Comparison of ENCODE assay signal across 8 cellular contexts in genomic region chr14:73786942-73787759, GRCh38.
DNase-seq lines count a peak whose midpoint lies in the region; ATAC-seq and TF ChIP-seq lines count a peak whose summit lies in the region.

No MANE protein-coding gene starts in this region.

- H3K4me3 ChIP-seq in BE2C (ENCODE audit: low read depth, low read length) = peak overlapping the region; percentile 82
- H3K4me3 ChIP-seq in epithelial cell of proximal tubule (ENCODE audit: low read depth, low read length) = peak overlapping the region; percentile 82
- H3K4me3 ChIP-seq in mucosa of stomach (ENCODE audit: low read length) = peak overlapping the region; percentile 45
- H3K4me3 ChIP-seq in subcutaneous abdominal adipose tissue (ENCODE audit: low read depth in 1 of 5, low read length in 5 of 5) = peak overlapping the region; percentile 75 to 85 (median 81)

- ATAC-seq in GM19351 (IDR thresholded peaks at IDR 0.05; ENCODE audit: unreplicated experiment) = peak; percentile 35

- H3K27ac ChIP-seq in subcutaneous abdominal adipose tissue (ENCODE audit: low read depth, low read length) = peak overlapping the region; percentile 97

- H3K9me3 ChIP-seq in BE2C (no peaks in the 10 kb centered on the region), mucosa of stomach (ENCODE audit: control insufficient read depth, low read length) (no peaks in the 10 kb centered on the region), subcutaneous abdominal adipose tissue (ENCODE audit: control insufficient read depth in 5 of 5, low read length in 5 of 5) (no peaks in the 10 kb centered on the region)

- no peaks in the 10 kb centered on the region for H3K27me3 ChIP-seq in BE2C
- H3K27me3 ChIP-seq in mucosa of stomach (ENCODE audit: control insufficient read depth, insufficient read depth, low read length) = no peaks in the 10 kb centered on the region
- H3K27me3 ChIP-seq in subcutaneous abdominal adipose tissue (ENCODE audit: control insufficient read depth in 5 of 5, insufficient read depth in 4 of 5, low read length in 5 of 5) = no peaks in the 10 kb centered on the region

- peak; percentile 64 for DNase-seq in BE2C
- peak; percentile 47 for DNase-seq in M059J (ENCODE audit: low read depth)
- DNase-seq in activated CD8-positive, alpha-beta memory T cell treated with anti-CD3 and anti-CD28 coated beads, Interleukin-2, amount 50 U/mL, for 4 hours = peak; percentile 53
- no peak for DNase-seq in epithelial cell of proximal tubule (ENCODE audit: low read depth)
- DNase-seq in H4 (ENCODE audit: low spot score) = no peak

- H3K9ac ChIP-seq in mucosa of stomach (ENCODE audit: low read length) (peak overlapping the region; percentile 87), subcutaneous abdominal adipose tissue (ENCODE audit: low read length in 5 of 5) (peak overlapping the region; percentile 71 to 95 (median 86))

- no peak for TF ChIP-seq CTCF in BE2C (IDR thresholded peaks at IDR 0.05; ENCODE audit: low read depth, low read length)
- no peak for TF ChIP-seq CTCF in epithelial cell of proximal tubule (conservative IDR thresholded peaks at IDR 0.05; ENCODE audit: low read depth, low read length)

- H3K4me1 ChIP-seq in BE2C (peaks cover 7% of the 10 kb centered on the region; the same call in 1 of the 2 replicates), mucosa of stomach (ENCODE audit: control insufficient read depth, insufficient read depth, low read length) (peaks cover 53% of the 10 kb centered on the region), subcutaneous abdominal adipose tissue (ENCODE audit: control insufficient read depth in 5 of 5, insufficient read depth in 5 of 5, low read length in 5 of 5) (peaks cover 26 to 80% (median 77%) of the 10 kb centered on the region in 5 donors)

- H3K36me3 ChIP-seq in BE2C (no peaks in the 10 kb centered on the region), mucosa of stomach (ENCODE audit: control insufficient read depth, insufficient read depth, low read length) (no peaks in the 10 kb centered on the region), subcutaneous abdominal adipose tissue (ENCODE audit: control insufficient read depth in 5 of 5, insufficient read depth in 5 of 5, low read length in 5 of 5) (peaks cover 0 to 3% (median 0%) of the 10 kb centered on the region in 5 donors)

Comparison
In these comparisons a context has a peak if more than half of its experiments do, and no peak if none do; other contexts are left out.
1. DNase-seq: peak in BE2C (single experiment), M059J (single experiment) and activated CD8-positive, alpha-beta memory T cell treated with anti-CD3 and anti-CD28 coated beads, Interleukin-2, amount 50 U/mL, for 4 hours (single experiment); none in epithelial cell of proximal tubule (single experiment) and H4 (single experiment).
2. Peak in every context shown above with its lines, with median percentiles within 50 percentile points of each other: H3K4me3 ChIP-seq.